In genomic region chr20:34717230-34718095, GRCh38 we compare ENCODE assay signal across 1 cellular context.
TF ChIP-seq lines count a peak whose summit lies in the region.

No MANE protein-coding gene starts in this region.

TF ChIP-seq in HepG2, 621 proteins besides CTCF, POLR2A, EP300 and RAD21 (continued from another document and continues in another):
- no peak for TF ChIP-seq LBX2 (CRISPR knock-in tag; IDR thresholded peaks at IDR 0.05; ENCODE audit: borderline replicate concordance)
- no peak for TF ChIP-seq FOXO4 (CRISPR knock-in tag; conservative IDR thresholded peaks at IDR 0.05)
- TF ChIP-seq FUBP1 (CRISPR knock-in tag; IDR thresholded peaks at IDR 0.05; ENCODE audit: borderline replicate concordance): no peak
- TF ChIP-seq ZNF326 (CRISPR knock-in tag; IDR thresholded peaks at IDR 0.05; ENCODE audit: borderline replicate concordance): no peak
- TF ChIP-seq GTF2F1 (IDR thresholded peaks at IDR 0.05; ENCODE audit: low read length): no peak
- TF ChIP-seq GRHL1 (CRISPR knock-in tag; conservative IDR thresholded peaks at IDR 0.05): no peak
- no peak for TF ChIP-seq ZNF160 (CRISPR knock-in tag; IDR thresholded peaks at IDR 0.05)
- 0 out of 2 replicates have a peak, but pooled peaks have one; percentile 49 for TF ChIP-seq ZSCAN22 (CRISPR knock-in tag; IDR thresholded peaks at IDR 0.05)
- no peak for TF ChIP-seq U2AF2 (IDR thresholded peaks at IDR 0.05; ENCODE audit: low read depth, low read length)
- TF ChIP-seq RFXANK (CRISPR knock-in tag; IDR thresholded peaks at IDR 0.05): no peak
- TF ChIP-seq ZNF224 (CRISPR knock-in tag; IDR thresholded peaks at IDR 0.05): no peak
- TF ChIP-seq TP53 (CRISPR knock-in tag; conservative IDR thresholded peaks at IDR 0.05): no peak
- TF ChIP-seq SALL1 (CRISPR knock-in tag; IDR thresholded peaks at IDR 0.05): peak; percentile 80
- no peak for TF ChIP-seq HNRNPK (IDR thresholded peaks at IDR 0.05; ENCODE audit: low read depth, low read length, poor library complexity, severe bottlenecking)
- TF ChIP-seq ZNF124 (CRISPR knock-in tag; IDR thresholded peaks at IDR 0.05): no peak
- no peak for TF ChIP-seq KLF6 (CRISPR knock-in tag; IDR thresholded peaks at IDR 0.05)
- TF ChIP-seq ZNF670 (CRISPR knock-in tag; IDR thresholded peaks at IDR 0.05; ENCODE audit: borderline replicate concordance): no peak
- no peak for TF ChIP-seq ARNT (IDR thresholded peaks at IDR 0.05)
- TF ChIP-seq ZNF281 (CRISPR knock-in tag; IDR thresholded peaks at IDR 0.05; ENCODE audit: borderline replicate concordance): no peak
- TF ChIP-seq TSC22D2 (CRISPR knock-in tag; IDR thresholded peaks at IDR 0.05; ENCODE audit: borderline replicate concordance): no peak
- no peak for TF ChIP-seq RFX5 (IDR thresholded peaks at IDR 0.05; ENCODE audit: low read depth, low read length)
- no peak for TF ChIP-seq SP2 (CRISPR knock-in tag; IDR thresholded peaks at IDR 0.05)
- no peak for TF ChIP-seq SMARCC2 (IDR thresholded peaks at IDR 0.05)
- TF ChIP-seq RBM22 (optimal IDR thresholded peaks at IDR 0.05; ENCODE audit: low read length): peak; percentile 69
- TF ChIP-seq IRF2 (CRISPR knock-in tag; IDR thresholded peaks at IDR 0.05): no peak; the same call in 1 of the 2 replicates
- no peak for TF ChIP-seq JUN (CRISPR knock-in tag; IDR thresholded peaks at IDR 0.05)
- peak; percentile 51 for TF ChIP-seq FOXP4 (CRISPR knock-in tag; IDR thresholded peaks at IDR 0.05)
- TF ChIP-seq ZBTB25 (CRISPR knock-in tag; IDR thresholded peaks at IDR 0.05): 0 out of 2 replicates have a peak, but pooled peaks have one; percentile 58
- no peak for TF ChIP-seq ZNF776 (CRISPR knock-in tag; IDR thresholded peaks at IDR 0.05)
- TF ChIP-seq PLSCR1 (CRISPR knock-in tag; IDR thresholded peaks at IDR 0.05; ENCODE audit: borderline replicate concordance): no peak
- no peak for TF ChIP-seq ZNF713 (CRISPR knock-in tag; IDR thresholded peaks at IDR 0.05)
- peak; percentile 64; the same call in 1 of the 2 replicates for TF ChIP-seq HNF1B (CRISPR knock-in tag; IDR thresholded peaks at IDR 0.05)
- no peak for TF ChIP-seq MAFF (IDR thresholded peaks at IDR 0.05; ENCODE audit: low read depth, low read length)
- no peak for TF ChIP-seq SRY (CRISPR knock-in tag; IDR thresholded peaks at IDR 0.05)
- no peak for TF ChIP-seq KLF9 (CRISPR knock-in tag; IDR thresholded peaks at IDR 0.05; ENCODE audit: low read depth)
- peak; percentile 88 for TF ChIP-seq PAXIP1 (CRISPR knock-in tag; conservative IDR thresholded peaks at IDR 0.05)
- no peak for TF ChIP-seq PTBP1 (IDR thresholded peaks at IDR 0.05; ENCODE audit: low read depth, low read length, poor library complexity, severe bottlenecking)
- TF ChIP-seq HNRNPUL1 (IDR thresholded peaks at IDR 0.05; ENCODE audit: low read depth, low read length): 0 out of 2 replicates have a peak, but pooled peaks have one; percentile 52
- TF ChIP-seq ZNF839 (CRISPR knock-in tag; IDR thresholded peaks at IDR 0.05; ENCODE audit: borderline replicate concordance): no peak
- TF ChIP-seq TOE1 (CRISPR knock-in tag; IDR thresholded peaks at IDR 0.05): no peak
- no peak for TF ChIP-seq MLLT10 (CRISPR knock-in tag; IDR thresholded peaks at IDR 0.05)
- peak; percentile 90; the same call in 1 of the 2 replicates for TF ChIP-seq ZSCAN30 (CRISPR knock-in tag; IDR thresholded peaks at IDR 0.05)
- peak; percentile 90 for TF ChIP-seq ZBTB34 (CRISPR knock-in tag; IDR thresholded peaks at IDR 0.05)
- no peak for TF ChIP-seq ZNF30 (CRISPR knock-in tag; IDR thresholded peaks at IDR 0.05)
- no peak for TF ChIP-seq RARA (CRISPR knock-in tag; IDR thresholded peaks at IDR 0.05)
- peak; percentile 95 for TF ChIP-seq ASH2L (IDR thresholded peaks at IDR 0.05; ENCODE audit: insufficient read length, low read depth, low read length)
- no peak for TF ChIP-seq JDP2 (CRISPR knock-in tag; IDR thresholded peaks at IDR 0.05; ENCODE audit: borderline replicate concordance)
- TF ChIP-seq ZNF143 (CRISPR knock-in tag; IDR thresholded peaks at IDR 0.05): no peak
